Comparison of ENCODE assay signal across 9 cellular contexts in the genomic region with DNA sequence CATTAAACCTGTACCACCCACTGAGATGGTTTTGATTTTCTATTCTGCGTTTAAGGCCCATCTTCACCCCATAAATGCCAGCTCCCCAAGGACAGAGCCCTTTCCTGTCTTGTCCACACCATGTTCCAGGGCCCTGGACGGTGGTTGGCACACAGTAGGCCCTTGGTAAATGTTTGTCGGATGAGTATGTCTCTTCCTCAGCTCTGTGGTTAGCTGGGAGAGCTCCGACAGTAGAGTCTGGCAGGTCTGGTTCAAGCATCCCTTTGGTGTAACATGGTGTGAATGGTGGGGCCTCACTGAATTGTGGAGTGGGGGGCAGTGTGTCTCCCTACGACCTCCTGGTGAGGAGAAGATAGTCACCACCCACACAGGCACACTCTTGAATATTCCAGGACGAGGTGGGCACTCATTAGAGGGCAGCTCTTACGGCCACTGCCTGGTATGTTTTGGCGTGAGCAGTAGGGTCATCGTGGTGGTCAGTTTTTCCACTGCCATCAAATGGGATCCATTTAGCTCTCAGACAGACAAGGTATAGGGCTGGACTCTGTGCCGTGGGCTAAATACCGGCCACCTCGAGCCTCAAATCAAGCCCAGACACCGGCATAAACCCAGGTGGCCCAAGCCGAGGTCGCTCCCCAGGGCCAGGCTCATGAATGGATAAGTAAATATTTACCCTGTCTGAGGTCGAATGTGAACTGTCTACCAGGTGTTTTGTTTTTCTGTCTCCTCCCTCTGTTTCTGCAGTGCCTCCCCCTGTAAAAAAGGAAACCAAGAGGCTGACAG.
A peak's percentile ranks its signal among the peaks of the same experiment; 100 is the strongest.
DNase-seq lines count a peak whose midpoint lies in the region; ATAC-seq and TF ChIP-seq lines count a peak whose summit lies in the region.
"Had no signal": no experiment of that assay in that cellular context is flagged by ENCODE, and none has a peak within 500 bp of the region (broad histone marks: within the 10 kb centered on the region; RNA-seq: fewer than 3 reads in every experiment).

No MANE protein-coding gene starts in this region.

- H3K27ac Mint-ChIP-seq in CD14-positive monocyte, result peak overlapping the region in 6 of 7 donors; percentile 59 to 86 (median 75)
- peak overlapping the region; percentile 29 for H3K27ac Mint-ChIP-seq in central memory CD8-positive, alpha-beta T cell (ENCODE audit: low read depth)
- H3K27ac Mint-ChIP-seq in natural killer cell treated with Interleukin-12 subunit alpha and Interleukin-12 subunit beta and Interleukin-15 and Interleukin-18, amount 100 ng/mL, for 72 hours, result peak overlapping the region; percentile 66 to 77

- intact Hi-C loops in CD14-positive monocyte (cut with micrococcal nuclease), result no loop called here

- H3K4me3 Mint-ChIP-seq in CD14-positive monocyte, result no peak overlapping the region
- no peak overlapping the region for H3K4me3 Mint-ChIP-seq in central memory CD8-positive, alpha-beta T cell
- H3K4me3 Mint-ChIP-seq in natural killer cell treated with Interleukin-12 subunit alpha and Interleukin-12 subunit beta and Interleukin-15 and Interleukin-18, amount 100 ng/mL, for 72 hours, result no peak overlapping the region

- peaks cover 0 to 3% (median 0%) of the 10 kb centered on the region in 7 donors for H3K9me3 Mint-ChIP-seq in CD14-positive monocyte
- H3K9me3 Mint-ChIP-seq in central memory CD8-positive, alpha-beta T cell, result no peaks in the 10 kb centered on the region
- H3K9me3 Mint-ChIP-seq in natural killer cell treated with Interleukin-12 subunit alpha and Interleukin-12 subunit beta and Interleukin-15 and Interleukin-18, amount 100 ng/mL, for 72 hours, result no peaks in the 10 kb centered on the region

- no peak for TF ChIP-seq CTCF in CD14-positive monocyte (IDR thresholded peaks at IDR 0.05)

- peaks cover 0 to 2% (median 0%) of the 10 kb centered on the region in 3 donors for H3K27me3 Mint-ChIP-seq in CD14-positive monocyte (ENCODE audit: low read depth in 3 of 3)
- H3K27me3 Mint-ChIP-seq in central memory CD8-positive, alpha-beta T cell, result no peaks in the 10 kb centered on the region
- H3K27me3 Mint-ChIP-seq in natural killer cell treated with Interleukin-12 subunit alpha and Interleukin-12 subunit beta and Interleukin-15 and Interleukin-18, amount 100 ng/mL, for 72 hours, result no peaks in the 10 kb centered on the region

- no peak for ATAC-seq in central memory CD8-positive, alpha-beta T cell (replicated peaks; ENCODE audit: extremely low read depth, poor library complexity, severe bottlenecking)
- ATAC-seq in natural killer cell treated with Interleukin-12 subunit alpha and Interleukin-12 subunit beta and Interleukin-15 and Interleukin-18, amount 100 ng/mL, for 72 hours, result no peak

- DNase-seq in CD14-positive monocyte (ENCODE audit: low spot score) (no peak), HuH-7 (ENCODE audit: low spot score) (peak; percentile 71), anterior cingulate cortex (lab: John Stamatoyannopoulos, UW) (no peak), LoVo (ENCODE audit: low spot score) (no peak), DMS 273 (lab: John Stamatoyannopoulos, UW; ENCODE audit: unreplicated experiment) (no peak)
- no peak for DNase-seq in central memory CD8-positive, alpha-beta T cell (ENCODE audit: low spot score in 2 of 2)
- no peak for DNase-seq in natural killer cell treated with Interleukin-12 subunit alpha and Interleukin-12 subunit beta and Interleukin-15 and Interleukin-18, amount 100 ng/mL, for 72 hours (ENCODE audit: low spot score)
- DNase-seq in stimulated activated CD4-positive, alpha-beta T cell treated with anti-CD3 and anti-CD28 coated beads, Interleukin-2, amount 100 ng/mL, for 48 hours, result no peak
- DNase-seq: activated CD4-positive, alpha-beta T cell treated with anti-CD3 and anti-CD28 coated beads for 48 hours had no signal

- peaks cover 65 to 66% of the 10 kb centered on the region in 2 donors for H3K36me3 Mint-ChIP-seq in CD14-positive monocyte
- peaks cover 8% of the 10 kb centered on the region for H3K36me3 Mint-ChIP-seq in central memory CD8-positive, alpha-beta T cell (ENCODE audit: insufficient read depth)
- no peaks in the 10 kb centered on the region for H3K36me3 Mint-ChIP-seq in natural killer cell treated with Interleukin-12 subunit alpha and Interleukin-12 subunit beta and Interleukin-15 and Interleukin-18, amount 100 ng/mL, for 72 hours

- peaks cover 57% of the 10 kb centered on the region for H3K4me1 Mint-ChIP-seq in CD14-positive monocyte
- H3K4me1 Mint-ChIP-seq in central memory CD8-positive, alpha-beta T cell, result peaks cover 68% of the 10 kb centered on the region
- peaks cover 45 to 47% of the 10 kb centered on the region in 2 donors for H3K4me1 Mint-ChIP-seq in natural killer cell treated with Interleukin-12 subunit alpha and Interleukin-12 subunit beta and Interleukin-15 and Interleukin-18, amount 100 ng/mL, for 72 hours (ENCODE audit: low read depth in 2 of 2)
